In the genomic region with DNA sequence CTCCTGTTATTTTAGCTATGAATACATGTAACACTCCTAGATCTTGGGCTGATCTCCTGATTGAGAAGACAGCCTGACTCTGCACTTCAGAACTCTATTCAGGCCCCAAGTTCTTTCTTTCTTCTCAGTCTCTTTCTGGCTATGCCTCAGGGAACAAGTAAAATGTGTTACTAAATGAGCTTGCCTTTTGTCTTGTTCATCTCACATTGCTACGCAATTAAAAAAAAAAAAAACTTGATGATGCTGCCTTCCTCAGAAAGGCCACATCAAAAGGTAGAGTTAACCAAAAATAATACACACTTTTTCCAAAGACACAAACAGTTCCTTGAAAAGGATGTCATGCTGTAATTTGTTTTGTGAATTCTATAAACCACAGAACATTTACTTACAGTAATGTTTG, we compare ENCODE assay signal across 20 cellular contexts.
DNase-seq lines count a peak whose midpoint lies in the region; ATAC-seq, FAIRE-seq and TF ChIP-seq lines count a peak whose summit lies in the region.
"Had no signal": no experiment of that assay in that cellular context is flagged by ENCODE, and none has a peak within 500 bp of the region (broad histone marks: within the 10 kb centered on the region; RNA-seq: fewer than 3 reads in every experiment).

No MANE protein-coding gene starts in this region.

- H3K4me2 ChIP-seq in astrocyte (ENCODE audit: low read length) = no peak overlapping the region

- intact Hi-C loops in sciatic nerve (cut with DNase I) (no loop called here), right cardiac atrium (cut with DNase I) (no loop called here)

- no peaks in the 10 kb centered on the region for H3K27me3 Mint-ChIP-seq in activated T-cell treated with anti-CD3 and anti-CD28 coated beads, Interleukin-2, amount 50 U/mL, for 24 hours
- no peaks in the 10 kb centered on the region for H3K27me3 Mint-ChIP-seq in astrocyte (ENCODE audit: low read depth, unreplicated experiment)
- H3K27me3 Mint-ChIP-seq: CD4-positive, alpha-beta T cell; IgD-negative memory B cell had no signal

- no peak overlapping the region for H2AFZ ChIP-seq in astrocyte (ENCODE audit: low read depth, low read length)

- peaks cover 23% of the 10 kb centered on the region for H3K9me3 Mint-ChIP-seq in activated T-cell treated with anti-CD3 and anti-CD28 coated beads, Interleukin-2, amount 50 U/mL, for 24 hours
- H3K9me3 Mint-ChIP-seq in astrocyte (ENCODE audit: unreplicated experiment) = no peaks in the 10 kb centered on the region

- no peaks in the 10 kb centered on the region for H3K27me3 ChIP-seq in astrocyte (ENCODE audit: insufficient read depth, low read length)
- no peaks in the 10 kb centered on the region for H3K27me3 ChIP-seq in right cardiac atrium (ENCODE audit: control insufficient read depth, insufficient read depth)
- H3K27me3 ChIP-seq: adrenal gland, neutrophil, uterus had no signal

- no peak overlapping the region for H3K4me3 ChIP-seq in Jurkat, Clone E6-1 (ENCODE audit: low read length)
- H3K4me3 ChIP-seq in astrocyte (ENCODE audit: insufficient read depth, low read depth, low read length) (no peak overlapping the region), right cardiac atrium (ENCODE audit: low read length) (no peak overlapping the region)
- H3K4me3 ChIP-seq: adrenal gland, uterus had no signal

- H3K4me1 Mint-ChIP-seq in activated T-cell treated with anti-CD3 and anti-CD28 coated beads, Interleukin-2, amount 50 U/mL, for 24 hours (ENCODE audit: low read depth) = peaks cover 3% of the 10 kb centered on the region
- no peaks in the 10 kb centered on the region for H3K4me1 Mint-ChIP-seq in astrocyte (ENCODE audit: low read depth, unreplicated experiment)
- H3K4me1 Mint-ChIP-seq: IgD-negative memory B cell had no signal

- FAIRE-seq in astrocyte (lab: Jason Lieb, UNC) = no peak
- FAIRE-seq in RCC 7860 (lab: Jason Lieb, UNC) = no peak

- no peaks in the 10 kb centered on the region for H4K20me1 ChIP-seq in astrocyte (ENCODE audit: insufficient read depth, low read length)

- no peaks in the 10 kb centered on the region for H3K9me3 ChIP-seq in astrocyte (ENCODE audit: insufficient read depth, low read depth, low read length)
- no peaks in the 10 kb centered on the region for H3K9me3 ChIP-seq in right cardiac atrium (ENCODE audit: control insufficient read depth, low read length)
- H3K9me3 ChIP-seq: adrenal gland, neutrophil, uterus had no signal

- WGBS in right cardiac atrium = 89% methylated on average over 1 of the region's 1 CpG

- no peaks in the 10 kb centered on the region for H3K4me1 ChIP-seq in astrocyte (ENCODE audit: insufficient read depth, low read length)
- no peaks in the 10 kb centered on the region for H3K4me1 ChIP-seq in right cardiac atrium (ENCODE audit: control insufficient read depth, insufficient read depth, low read length)
- H3K4me1 ChIP-seq: adrenal gland, uterus had no signal

- no peak for TF ChIP-seq CTCF in astrocyte (IDR thresholded peaks at IDR 0.05; ENCODE audit: insufficient read depth, low read depth, low read length)
- TF ChIP-seq CTCF in GM13976 (IDR thresholded peaks at IDR 0.05; ENCODE audit: borderline replicate concordance, control extremely low read depth, extremely low read depth, insufficient read depth, missing control alignments) = no peak

- no peaks in the 10 kb centered on the region for H3K36me3 Mint-ChIP-seq in activated T-cell treated with anti-CD3 and anti-CD28 coated beads, Interleukin-2, amount 50 U/mL, for 24 hours (ENCODE audit: low read depth)
- no peaks in the 10 kb centered on the region for H3K36me3 Mint-ChIP-seq in astrocyte (ENCODE audit: low read depth, unreplicated experiment)
- H3K36me3 Mint-ChIP-seq: IgD-negative memory B cell had no signal

- no peak overlapping the region for H3K9ac ChIP-seq in astrocyte (ENCODE audit: low read length)

- H3K27ac ChIP-seq in astrocyte (ENCODE audit: low read depth, low read length) = no peak overlapping the region
- H3K27ac ChIP-seq in right cardiac atrium (ENCODE audit: low read length) = no peak overlapping the region
- H3K27ac ChIP-seq: adrenal gland, neutrophil, uterus had no signal

- in situ Hi-C loops in GM13976 (cut with MboI; ENCODE audit: low sequenced_read_pairs, unreplicated experiment) = no loop called here

- ATAC-seq in sciatic nerve = peak; percentile 82
- no peak for ATAC-seq in right cardiac atrium
- ATAC-seq: left ventricle myocardium superior had no signal

- no peaks in the 10 kb centered on the region for H3K79me2 ChIP-seq in astrocyte (ENCODE audit: insufficient read depth, low read length)

- DNase-seq in activated T-cell treated with anti-CD3 and anti-CD28 coated beads, Interleukin-2, amount 50 U/mL, for 24 hours = no peak
- no peak for DNase-seq in activated T-cell treated with anti-CD3 and anti-CD28 coated beads, Interleukin-2, amount 50 U/mL, for 1 hour
- peak; percentile 11 for DNase-seq in Jurkat, Clone E6-1 (ENCODE audit: low read depth, low spot score)
- DNase-seq in astrocyte (ENCODE audit: low read depth) = peak; percentile 8
- no peak for DNase-seq in sciatic nerve (ENCODE audit: low spot score)
- DNase-seq in right cardiac atrium = no peak
- no peak for DNase-seq in RCC 7860 (ENCODE audit: low spot score)
- no peak for DNase-seq in GM13976 (ENCODE audit: low spot score)
- DNase-seq: activated CD4-positive, alpha-beta T cell treated with anti-CD3 and anti-CD28 coated beads, Interleukin-2, amount 50 U/mL, for 48 hours; adrenal gland; CD4-positive, alpha-beta T cell; effector memory CD4-positive, alpha-beta T cell; head of caudate nucleus; left ventricle myocardium superior; NCI-H187; substantia nigra; SW 1271; uterus had no signal

- H3K36me3 ChIP-seq in astrocyte (ENCODE audit: insufficient read depth, low read length) = no peaks in the 10 kb centered on the region
- H3K36me3 ChIP-seq: adrenal gland, neutrophil, uterus had no signal

- no peak overlapping the region for H3K4me3 Mint-ChIP-seq in activated T-cell treated with anti-CD3 and anti-CD28 coated beads, Interleukin-2, amount 50 U/mL, for 24 hours
- H3K4me3 Mint-ChIP-seq in astrocyte (ENCODE audit: unreplicated experiment) = no peak overlapping the region
- H3K4me3 Mint-ChIP-seq: CD4-positive, alpha-beta T cell; IgD-negative memory B cell had no signal

- peak overlapping the region; percentile 62 for H3K27ac Mint-ChIP-seq in activated T-cell treated with anti-CD3 and anti-CD28 coated beads, Interleukin-2, amount 50 U/mL, for 24 hours
- H3K27ac Mint-ChIP-seq in astrocyte (ENCODE audit: unreplicated experiment) = no peak overlapping the region
- H3K27ac Mint-ChIP-seq: CD4-positive, alpha-beta T cell; IgD-negative memory B cell had no signal

Comparison
In these comparisons a context has a peak if more than half of its experiments do, and no peak if none do; other contexts are left out.
1. DNase-seq: peak in Jurkat, Clone E6-1 (single experiment) and astrocyte (single experiment); none in activated T-cell treated with anti-CD3 and anti-CD28 coated beads, Interleukin-2, amount 50 U/mL, for 24 hours (single experiment), activated T-cell treated with anti-CD3 and anti-CD28 coated beads, Interleukin-2, amount 50 U/mL, for 1 hour (single experiment), sciatic nerve (single experiment), right cardiac atrium (0 of 3), RCC 7860 (single experiment) and GM13976 (single experiment).